Comparison of ENCODE assay signal across 8 cellular contexts in the genomic region with DNA sequence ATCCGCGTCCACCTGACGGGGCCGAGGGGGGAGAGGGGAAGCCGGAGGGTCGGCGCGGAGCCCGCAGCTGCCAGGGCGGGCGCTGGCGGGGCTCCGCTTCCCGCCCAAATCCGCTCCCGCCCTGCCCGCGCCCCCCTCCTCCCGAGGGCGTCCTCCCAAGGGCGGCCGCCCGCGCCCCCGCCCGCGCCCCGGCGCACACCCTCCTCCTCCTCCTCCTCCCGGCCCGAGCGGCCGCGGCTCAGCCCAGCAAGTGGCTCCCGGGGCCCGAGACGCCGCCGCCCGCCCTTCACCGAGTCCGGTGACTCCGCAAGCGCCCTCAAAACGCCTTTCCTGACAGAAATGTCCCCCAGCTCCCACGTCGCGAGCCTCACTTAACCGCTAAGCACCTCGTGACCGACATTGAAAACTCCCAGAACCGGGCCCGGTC. TPM values are rescaled to one million over a fixed set of nuclear protein-coding genes. Genes with fewer than 3 reads are reported as not detected.
A peak's percentile ranks its signal among the peaks of the same experiment; 100 is the strongest.
DNase-seq lines count a peak whose midpoint lies in the region; ATAC-seq, FAIRE-seq and TF ChIP-seq lines count a peak whose summit lies in the region.

No MANE protein-coding gene starts in this region.

- H3K79me2 ChIP-seq in DND-41 (ENCODE audit: insufficient read depth, low read length) (peaks cover 88% of the 10 kb centered on the region), astrocyte (ENCODE audit: insufficient read depth, low read length) (peaks cover 41% of the 10 kb centered on the region)

- H3K27ac ChIP-seq in DND-41 (ENCODE audit: low read length) (peak overlapping the region; percentile 100), Peyer's patch (peak overlapping the region; percentile 94 to 99 (median 98)), astrocyte (ENCODE audit: low read depth, low read length) (peak overlapping the region; percentile 98), iPS DF 6.9 (ENCODE audit: low read length) (no peak overlapping the region)

- peak overlapping the region; percentile 100 for H3K9ac ChIP-seq in DND-41 (ENCODE audit: low read depth, low read length)
- peak overlapping the region; percentile 98 for H3K9ac ChIP-seq in astrocyte (ENCODE audit: low read length)

- H4K20me1 ChIP-seq in DND-41 (ENCODE audit: insufficient read depth, low read length) (peaks cover 37% of the 10 kb centered on the region), astrocyte (ENCODE audit: insufficient read depth, low read length) (peaks cover 14% of the 10 kb centered on the region)

- H3K27ac Mint-ChIP-seq in astrocyte (ENCODE audit: unreplicated experiment): peak overlapping the region; percentile 91

- TF ChIP-seq CTCF in DND-41 (IDR thresholded peaks at IDR 0.05; ENCODE audit: borderline replicate concordance, extremely low read depth, low read length, poor library complexity, severe bottlenecking) (no peak), Peyer's patch (IDR thresholded peaks at IDR 0.05) (no peak), astrocyte (IDR thresholded peaks at IDR 0.05; ENCODE audit: insufficient read depth, low read depth, low read length) (no peak)

- no peak for FAIRE-seq in astrocyte (lab: Jason Lieb, UNC)

- no peaks in the 10 kb centered on the region for H3K36me3 Mint-ChIP-seq in astrocyte (ENCODE audit: low read depth, unreplicated experiment)

- peaks cover 4% of the 10 kb centered on the region for H3K4me1 Mint-ChIP-seq in astrocyte (ENCODE audit: low read depth, unreplicated experiment)

- H3K9me3 Mint-ChIP-seq in astrocyte (ENCODE audit: unreplicated experiment): no peaks in the 10 kb centered on the region

- H3K9me3 ChIP-seq in DND-41 (ENCODE audit: insufficient read depth, low read length, severe bottlenecking) (no peaks in the 10 kb centered on the region), Peyer's patch (no peaks in the 10 kb centered on the region), astrocyte (ENCODE audit: insufficient read depth, low read depth, low read length) (no peaks in the 10 kb centered on the region), iPS DF 6.9 (ENCODE audit: control insufficient read depth, insufficient read depth, low read length) (no peaks in the 10 kb centered on the region)

- H3K27me3 Mint-ChIP-seq in astrocyte (ENCODE audit: low read depth, unreplicated experiment): no peaks in the 10 kb centered on the region

- peak overlapping the region; percentile 94 for H3K4me3 Mint-ChIP-seq in astrocyte (ENCODE audit: unreplicated experiment)

- peak overlapping the region; percentile 90 to 92 for H3K4me3 ChIP-seq in DND-41 (ENCODE audit: low read depth in 1 of 2, low read length in 2 of 2)
- peak overlapping the region; percentile 68 to 98 (median 86) for H3K4me3 ChIP-seq in Peyer's patch
- peak overlapping the region; percentile 92 for H3K4me3 ChIP-seq in astrocyte (ENCODE audit: insufficient read depth, low read depth, low read length)
- peak overlapping the region; percentile 88 for H3K4me3 ChIP-seq in iPS DF 6.9 (ENCODE audit: low read length)
- peak overlapping the region; percentile 99 for H3K4me3 ChIP-seq in skeletal muscle cell (ENCODE audit: low read depth, low read length)

- DNase-seq in DND-41: peak; percentile 79
- peak; percentile 10 for DNase-seq in HCEC 1CT
- peak in 2 of 3 donors; percentile 72 to 77 for DNase-seq in Peyer's patch
- DNase-seq in astrocyte (ENCODE audit: low read depth): peak; percentile 10
- no peak for DNase-seq in iPS DF 6.9 (ENCODE audit: low read depth, low spot score)
- no peak for DNase-seq in skeletal muscle cell (ENCODE audit: low read depth)

- peaks cover 60% of the 10 kb centered on the region for H3K4me1 ChIP-seq in DND-41 (ENCODE audit: insufficient read depth, low read length)
- peaks cover 0 to 22% (median 0%) of the 10 kb centered on the region in 4 donors for H3K4me1 ChIP-seq in Peyer's patch
- peaks cover 9% of the 10 kb centered on the region for H3K4me1 ChIP-seq in astrocyte (ENCODE audit: insufficient read depth, low read length)
- H3K4me1 ChIP-seq in iPS DF 6.9 (ENCODE audit: control insufficient read depth, insufficient read depth, low read length): no peaks in the 10 kb centered on the region

- H3K4me2 ChIP-seq in DND-41 (ENCODE audit: insufficient read depth, low read length) (peak overlapping the region; percentile 68), astrocyte (ENCODE audit: low read length) (peak overlapping the region; percentile 92)

- H3K27me3 ChIP-seq in DND-41 (ENCODE audit: insufficient read depth, low read length, poor library complexity) (no peaks in the 10 kb centered on the region), Peyer's patch (no peaks in the 10 kb centered on the region), astrocyte (ENCODE audit: insufficient read depth, low read length) (no peaks in the 10 kb centered on the region), iPS DF 6.9 (ENCODE audit: control insufficient read depth, insufficient read depth, low read length) (no peaks in the 10 kb centered on the region)

- no CpG with 5 or more reads among the region's 53 CpGs for WGBS in iPS DF 6.9 (ENCODE audit: insufficient coverage, insufficient read length)

- TF ChIP-seq POLR2A in Peyer's patch (IDR thresholded peaks at IDR 0.05): no peak

- ATAC-seq in DND-41 (ENCODE audit: insufficient read depth, low read depth): peak; percentile 22
- no peak for ATAC-seq in HG02981 (IDR thresholded peaks at IDR 0.05; ENCODE audit: unreplicated experiment)
- ATAC-seq in GM21381 (IDR thresholded peaks at IDR 0.05; ENCODE audit: unreplicated experiment): no peak

- peaks cover 51% of the 10 kb centered on the region for H3K36me3 ChIP-seq in DND-41 (ENCODE audit: insufficient read depth, low read length)
- peaks cover 0 to 24% (median 0%) of the 10 kb centered on the region in 3 donors for H3K36me3 ChIP-seq in Peyer's patch
- peaks cover 3% of the 10 kb centered on the region for H3K36me3 ChIP-seq in astrocyte (ENCODE audit: insufficient read depth, low read length)
- peaks cover 4% of the 10 kb centered on the region; the same call in 1 of the 2 replicates for H3K36me3 ChIP-seq in iPS DF 6.9 (ENCODE audit: control insufficient read depth, insufficient read depth, low read length)

- peak overlapping the region; percentile 24 for H2AFZ ChIP-seq in DND-41 (ENCODE audit: low read depth, low read length)
- peak overlapping the region; percentile 86 for H2AFZ ChIP-seq in astrocyte (ENCODE audit: low read depth, low read length)

RNA-seq across cellular contexts. Expression of gene HMGB2, which starts 0.5 kb away (rescaled TPM):
- 100 to 1,000 TPM in 1 of 4 donors, 10 to 100 TPM in 3; 30.4 to 112 (median 34.6) TPM for total RNA-seq in Peyer's patch
- 12.3 and 18.3 TPM in 2 replicates for total RNA-seq in astrocyte

RNA-seq across cellular contexts. Expression of gene SAP30, which starts 37.1 kb away (rescaled TPM):
- total RNA-seq in Peyer's patch (10 to 100 TPM in 3 of 4 donors, 1 to 10 TPM in 1; 8.1 to 18.4 (median 16.0) TPM), astrocyte (8.8 and 9.4 TPM in 2 replicates)

Comparison
In these comparisons a context has a peak if more than half of its experiments do, and no peak if none do; other contexts are left out.
1. DNase-seq: peak in DND-41 (single experiment), HCEC 1CT (single experiment), Peyer's patch (2 of 3) and astrocyte (single experiment); none in iPS DF 6.9 (single experiment) and skeletal muscle cell (single experiment).
2. Peak in every context shown above with its lines, with median percentiles within 50 percentile points of each other: H3K4me3 ChIP-seq.